Comparison of ENCODE assay signal across 1 cellular context in genomic region chr19:49676136-49676689, GRCh38.
TF ChIP-seq lines count a peak whose summit lies in the region.

No MANE protein-coding gene starts in this region.

TF ChIP-seq in HEK293, 187 proteins besides CTCF, POLR2A, EP300 and RAD21 (continued from another document and continues in another):
- TF ChIP-seq REST (tag by site-specific recombination; IDR thresholded peaks at IDR 0.05) = 0 out of 2 replicates have a peak, but pooled peaks have one; percentile 21
- TF ChIP-seq ZNF248 (tag by site-specific recombination; IDR thresholded peaks at IDR 0.05) = no peak
- no peak for TF ChIP-seq ZNF571 (tag by site-specific recombination; IDR thresholded peaks at IDR 0.05)
- TF ChIP-seq ZNF362 (tag by site-specific recombination; IDR thresholded peaks at IDR 0.05) = peak; percentile 81
- no peak for TF ChIP-seq ZIC2 (tag by site-specific recombination; IDR thresholded peaks at IDR 0.05)
- TF ChIP-seq ZNF660 (tag by site-specific recombination; IDR thresholded peaks at IDR 0.05) = peak; percentile 90
- TF ChIP-seq KLF17 (tag by site-specific recombination; IDR thresholded peaks at IDR 0.05) = 0 out of 2 replicates have a peak, but pooled peaks have one; percentile 33
- no peak for TF ChIP-seq ZNF16 (tag by site-specific recombination; IDR thresholded peaks at IDR 0.05; ENCODE audit: low read depth)
- TF ChIP-seq ZNF24 (tag by site-specific recombination; IDR thresholded peaks at IDR 0.05) = peak; percentile 71
- no peak for TF ChIP-seq HIC1 (tag by site-specific recombination; IDR thresholded peaks at IDR 0.05)
- TF ChIP-seq ZBTB21 (tag by site-specific recombination; IDR thresholded peaks at IDR 0.05) = peak; percentile 58; the same call in 1 of the 2 replicates
- peak; percentile 81; the same call in 1 of the 2 replicates for TF ChIP-seq ZNF639 (tag by site-specific recombination; IDR thresholded peaks at IDR 0.05)
- TF ChIP-seq ZFP3 (tag by site-specific recombination; IDR thresholded peaks at IDR 0.05; ENCODE audit: low read depth) = no peak
- 0 out of 2 replicates have a peak, but pooled peaks have one; percentile 58 for TF ChIP-seq ZNF792 (tag by site-specific recombination; IDR thresholded peaks at IDR 0.05)
- TF ChIP-seq ZNF560 (tag by site-specific recombination; IDR thresholded peaks at IDR 0.05; ENCODE audit: borderline replicate concordance) = no peak
- TF ChIP-seq TRIM28 (IDR thresholded peaks at IDR 0.05; ENCODE audit: borderline replicate concordance, low read length) = no peak
- TF ChIP-seq AEBP2 (tag by site-specific recombination; IDR thresholded peaks at IDR 0.05; ENCODE audit: borderline replicate concordance) = no peak
- peak; percentile 21; the same call in 1 of the 2 replicates for TF ChIP-seq ZFP69B (tag by site-specific recombination; IDR thresholded peaks at IDR 0.05)
- peak; percentile 21 for TF ChIP-seq SP3 (tag by site-specific recombination; IDR thresholded peaks at IDR 0.05)
- no peak for TF ChIP-seq ZNF701 (tag by site-specific recombination; IDR thresholded peaks at IDR 0.05)
- peak; percentile 60 for TF ChIP-seq REPIN1 (tag by site-specific recombination; IDR thresholded peaks at IDR 0.05; ENCODE audit: low read depth)
- no peak for TF ChIP-seq MYNN (tag by site-specific recombination; IDR thresholded peaks at IDR 0.05; ENCODE audit: borderline replicate concordance)
- peak; percentile 96 for TF ChIP-seq ZNF768 (tag by site-specific recombination; IDR thresholded peaks at IDR 0.05)
- TF ChIP-seq ZFHX2 (tag by site-specific recombination; conservative IDR thresholded peaks at IDR 0.05) = peak; percentile 79
- 0 out of 2 replicates have a peak, but pooled peaks have one; percentile 53 for TF ChIP-seq ZNF280D (tag by site-specific recombination; IDR thresholded peaks at IDR 0.05)
- TF ChIP-seq ZNF132 (tag by site-specific recombination; IDR thresholded peaks at IDR 0.05; ENCODE audit: borderline replicate concordance) = no peak
- peak; percentile 62; the same call in 1 of the 2 replicates for TF ChIP-seq ZNF501 (tag by site-specific recombination; IDR thresholded peaks at IDR 0.05)
- TF ChIP-seq SP7 (tag by site-specific recombination; IDR thresholded peaks at IDR 0.05) = peak; percentile 82
- peak; percentile 25; the same call in 1 of the 2 replicates for TF ChIP-seq OVOL3 (tag by site-specific recombination; IDR thresholded peaks at IDR 0.05)
- TF ChIP-seq ZNF324 (tag by site-specific recombination; IDR thresholded peaks at IDR 0.05) = peak; percentile 74; the same call in 1 of the 2 replicates
- TF ChIP-seq ZSCAN16 (tag by site-specific recombination; IDR thresholded peaks at IDR 0.05) = no peak
- TF ChIP-seq IKZF3 (tag by site-specific recombination; IDR thresholded peaks at IDR 0.05) = peak; percentile 78
- peak; percentile 86 for TF ChIP-seq KLF9 (tag by site-specific recombination; IDR thresholded peaks at IDR 0.05; ENCODE audit: low read depth)
- no peak for TF ChIP-seq ZNF707 (tag by site-specific recombination; IDR thresholded peaks at IDR 0.05)
- TF ChIP-seq YY1 (tag by site-specific recombination; IDR thresholded peaks at IDR 0.05) = no peak
- TF ChIP-seq ZNF549 (tag by site-specific recombination; IDR thresholded peaks at IDR 0.05) = no peak
- no peak for TF ChIP-seq ZNF76 (tag by site-specific recombination; IDR thresholded peaks at IDR 0.05; ENCODE audit: borderline replicate concordance, low read depth)
- peak; percentile 100 for TF ChIP-seq PRDM10 (tag by site-specific recombination; IDR thresholded peaks at IDR 0.05)
- TF ChIP-seq EGR2 (tag by site-specific recombination; IDR thresholded peaks at IDR 0.05; ENCODE audit: low read depth) = peak; percentile 31; the same call in 1 of the 2 replicates
- no peak for TF ChIP-seq ZNF510 (tag by site-specific recombination; IDR thresholded peaks at IDR 0.05; ENCODE audit: insufficient replicate concordance)
